Comparison of ENCODE assay signal across 23 cellular contexts in the genomic region with DNA sequence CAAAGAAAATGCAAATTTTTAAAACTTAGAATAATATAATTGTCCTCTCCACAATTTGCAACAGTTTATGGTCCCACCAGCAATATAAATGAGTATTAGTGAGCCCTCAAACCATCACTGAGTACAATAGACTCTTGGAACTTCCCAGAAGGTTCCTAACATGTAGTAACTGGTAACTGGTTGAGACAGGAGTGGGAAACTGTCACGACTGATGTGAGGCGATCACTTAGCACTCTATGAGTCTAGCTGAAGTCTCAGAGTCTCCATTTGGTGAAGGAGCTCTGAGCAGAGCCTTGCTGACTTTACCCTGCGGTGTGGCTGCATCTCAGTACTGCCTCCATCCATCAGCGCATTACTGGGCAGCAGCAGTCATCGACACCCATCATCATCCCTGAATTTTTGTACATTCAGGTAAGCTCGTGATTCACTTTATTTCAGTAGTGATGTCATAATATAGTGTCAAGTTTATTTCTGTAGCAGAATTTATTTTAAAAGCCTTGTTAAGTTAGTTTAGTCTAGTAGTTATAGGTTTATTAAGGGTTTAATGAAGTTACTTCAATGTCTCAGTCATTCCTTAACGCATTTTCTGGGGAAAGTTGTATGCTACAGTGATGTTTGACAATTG.
"Had no signal": no experiment of that assay in that cellular context is flagged by ENCODE, and none has a peak within 500 bp of the region (broad histone marks: within the 10 kb centered on the region; RNA-seq: fewer than 3 reads in every experiment).

No MANE protein-coding gene starts in this region.

- DNase-seq: cortex of kidney; effector memory CD8-positive, alpha-beta T cell; gastrocnemius medialis; head of caudate nucleus; kidney; mesendoderm; midbrain; naive thymus-derived CD4-positive, alpha-beta T cell; nucleus accumbens; sigmoid colon; stimulated activated naive B cell treated with anti-CD40 and anti-IgM and Interleukin-4, amounts not matched to agents 10 μg/mL and 1 μg/mL and 100 μg/mL, for 72 hours; stimulated activated naive CD8-positive, alpha-beta T cell treated with anti-CD3 and anti-CD28 coated beads, Interleukin-15, amount 100 ng/mL, for 72 hours; transverse colon; upper lobe of right lung; uterus had no signal

- H3K9ac ChIP-seq: neural progenitor cell had no signal

- H2AFZ ChIP-seq: neural progenitor cell had no signal

- H3K4me1 ChIP-seq: gastrocnemius medialis, neural progenitor cell, prostate gland, right atrium auricular region, uterus had no signal

- H3K9me3 Mint-ChIP-seq: effector memory CD8-positive, alpha-beta T cell; naive thymus-derived CD4-positive, alpha-beta T cell; nephron; neural progenitor cell; stimulated activated naive B cell treated with anti-CD40 and anti-IgM and Interleukin-4, amounts not matched to agents 10 μg/mL and 1 μg/mL and 100 μg/mL, for 72 hours; stimulated activated naive CD8-positive, alpha-beta T cell treated with anti-CD3 and anti-CD28 coated beads, Interleukin-15, amount 100 ng/mL, for 72 hours had no signal

- FAIRE-seq: endometrium, kidney had no signal

- H3K4me3 ChIP-seq: gastrocnemius medialis, lung, neural progenitor cell, prostate gland, right atrium auricular region, sigmoid colon, suprapubic skin, transverse colon, upper lobe of right lung, uterus had no signal

- H3K9me3 ChIP-seq: gastrocnemius medialis, prostate gland, right atrium auricular region, sigmoid colon, suprapubic skin, transverse colon, upper lobe of right lung, uterus had no signal

- H3K27ac Mint-ChIP-seq: naive thymus-derived CD4-positive, alpha-beta T cell; nephron; neural progenitor cell; stimulated activated naive B cell treated with anti-CD40 and anti-IgM and Interleukin-4, amounts not matched to agents 10 μg/mL and 1 μg/mL and 100 μg/mL, for 72 hours; stimulated activated naive CD8-positive, alpha-beta T cell treated with anti-CD3 and anti-CD28 coated beads, Interleukin-15, amount 100 ng/mL, for 72 hours had no signal

- H3K36me3 ChIP-seq: gastrocnemius medialis, neural progenitor cell, prostate gland, right atrium auricular region, sigmoid colon, suprapubic skin, transverse colon, upper lobe of right lung, uterus had no signal

- H3K27me3 ChIP-seq: gastrocnemius medialis, neural progenitor cell, right atrium auricular region, sigmoid colon, suprapubic skin, transverse colon, upper lobe of right lung, uterus had no signal

- H3K4me2 ChIP-seq: neural progenitor cell had no signal

- H3K36me3 Mint-ChIP-seq: naive thymus-derived CD4-positive, alpha-beta T cell; neural progenitor cell; stimulated activated naive B cell treated with anti-CD40 and anti-IgM and Interleukin-4, amounts not matched to agents 10 μg/mL and 1 μg/mL and 100 μg/mL, for 72 hours had no signal

- H3K27ac ChIP-seq: gastrocnemius medialis, neural progenitor cell, prostate gland, right atrium auricular region, sigmoid colon, suprapubic skin, transverse colon, upper lobe of right lung, uterus had no signal

- ATAC-seq: effector memory CD8-positive, alpha-beta T cell; gastrocnemius medialis; left lobe of liver; naive thymus-derived CD4-positive, alpha-beta T cell; stimulated activated naive B cell treated with anti-CD40 and anti-IgM and Interleukin-4, amounts not matched to agents 10 μg/mL and 1 μg/mL and 100 μg/mL, for 72 hours; stimulated activated naive CD8-positive, alpha-beta T cell treated with anti-CD3 and anti-CD28 coated beads, Interleukin-15, amount 100 ng/mL, for 72 hours; upper lobe of right lung had no signal

- H3K4me3 Mint-ChIP-seq: effector memory CD8-positive, alpha-beta T cell; naive thymus-derived CD4-positive, alpha-beta T cell; nephron; neural progenitor cell; stimulated activated naive B cell treated with anti-CD40 and anti-IgM and Interleukin-4, amounts not matched to agents 10 μg/mL and 1 μg/mL and 100 μg/mL, for 72 hours; stimulated activated naive CD8-positive, alpha-beta T cell treated with anti-CD3 and anti-CD28 coated beads, Interleukin-15, amount 100 ng/mL, for 72 hours had no signal

- H3K4me1 Mint-ChIP-seq: nephron, neural progenitor cell had no signal
